23 cellular contexts compared by ENCODE assay signal in genomic region chr4:184950926-184951325, GRCh38.
"Had no signal": no experiment of that assay in that cellular context is flagged by ENCODE, and none has a peak within 500 bp of the region (broad histone marks: within the 10 kb centered on the region; RNA-seq: fewer than 3 reads in every experiment).

No MANE protein-coding gene starts in this region.

- H3K4me3 Mint-ChIP-seq: mesothelial cell of epicardium, naive B cell, nephron progenitor cell had no signal

- DNase-seq: effector CD4-positive, alpha-beta T cell; heart left ventricle; hippocampal formation; kidney glomerular epithelial cell; mammary epithelial cell; naive B cell; nephron progenitor cell; ovary; right cardiac atrium; small intestine; stimulated activated CD4-positive, alpha-beta T cell treated with anti-CD3 and anti-CD28 coated beads, Interleukin-12 subunit alpha, Interleukin-12 subunit beta, amount 100 ng/mL, for 4 hours; stimulated activated naive CD4-positive, alpha-beta T cell; stomach; substantia nigra; trophoblast cell had no signal

- FAIRE-seq: frontal cortex, islet of Langerhans, small intestine, urothelium cell line had no signal

- H3K9me3 Mint-ChIP-seq: mesothelial cell of epicardium had no signal

- H3K36me3 ChIP-seq: heart left ventricle, neutrophil, ovary, stomach, thoracic aorta had no signal

- ATAC-seq: heart left ventricle, right cardiac atrium had no signal

- H3K9me3 ChIP-seq: heart left ventricle, neutrophil, ovary, stomach, thoracic aorta had no signal

- H3K27ac Mint-ChIP-seq: mesothelial cell of epicardium, naive B cell, nephron progenitor cell, progenitor cell of endocrine pancreas had no signal

- H3K27me3 ChIP-seq: heart left ventricle, neutrophil, ovary had no signal

- H3K27ac ChIP-seq: coronary artery, heart left ventricle, neutrophil, ovary, stomach, thoracic aorta had no signal

- H3K4me3 ChIP-seq: coronary artery, heart left ventricle, ovary, stomach, thoracic aorta had no signal

- H3K36me3 Mint-ChIP-seq: mesothelial cell of epicardium, naive B cell had no signal

- H3K4me1 Mint-ChIP-seq: naive B cell, nephron progenitor cell had no signal

- H3K4me1 ChIP-seq: heart left ventricle, stomach had no signal
